ENCODE assay signal across 1 cellular context in genomic region chr7:106524690-106525059, GRCh38.
TF ChIP-seq lines count a peak whose summit lies in the region.

No MANE protein-coding gene starts in this region.

TF ChIP-seq in K562, 482 proteins besides CTCF, POLR2A, EP300 and RAD21 (continued from another document and continues in another):
- TF ChIP-seq RNF219 (CRISPR knock-in tag; IDR thresholded peaks at IDR 0.05) (no peak), GATAD2A (IDR thresholded peaks at IDR 0.05) (no peak), ZNF407 (IDR thresholded peaks at IDR 0.05; ENCODE audit: low read depth) (no peak), NR1H2 (CRISPR knock-in tag; IDR thresholded peaks at IDR 0.05) (no peak), SMARCC2 (IDR thresholded peaks at IDR 0.05; ENCODE audit: low read depth) (no peak), BCOR (IDR thresholded peaks at IDR 0.05) (no peak), BRF1 (IDR thresholded peaks at IDR 0.05; ENCODE audit: borderline replicate concordance, extremely low read depth, insufficient read length) (no peak), ZNF384 (IDR thresholded peaks at IDR 0.05; ENCODE audit: low read depth, low read length) (no peak), SRSF1 (IDR thresholded peaks at IDR 0.05; ENCODE audit: low read depth, low read length) (no peak), SMC3 (conservative IDR thresholded peaks at IDR 0.05; ENCODE audit: insufficient read depth, low read depth, low read length) (no peak), USF1 (CRISPR knock-in tag; IDR thresholded peaks at IDR 0.05) (no peak), MYBL2 (IDR thresholded peaks at IDR 0.05; ENCODE audit: low read depth) (0 out of 2 replicates have a peak, but pooled peaks have one; percentile 4), MYBL2 (CRISPR knock-in tag; IDR thresholded peaks at IDR 0.05; ENCODE audit: borderline replicate concordance) (no peak), NR2C2 (CRISPR knock-in tag; IDR thresholded peaks at IDR 0.05) (no peak), NR2C2 (tag; IDR thresholded peaks at IDR 0.05) (peak; percentile 47; the same call in 1 of the 2 replicates), TCFL5 (CRISPR knock-in tag; conservative IDR thresholded peaks at IDR 0.05) (no peak), ZNF232 (CRISPR knock-in tag; IDR thresholded peaks at IDR 0.05) (no peak), PML (IDR thresholded peaks at IDR 0.05; ENCODE audit: low read length) (no peak), CTBP1 (IDR thresholded peaks at IDR 0.05; ENCODE audit: borderline replicate concordance) (peak; percentile 49; the same call in 1 of the 2 replicates), ZNF639 (CRISPR knock-in tag; conservative IDR thresholded peaks at IDR 0.05 in 1 of 2, IDR thresholded peaks at IDR 0.05 in 1 of 2) (peak in 1 of 2 experiments; percentile 15; a peak in 1 of 4 replicates), CREM (IDR thresholded peaks at IDR 0.05; ENCODE audit: low read depth) (no peak), ZBTB26 (CRISPR knock-in tag; IDR thresholded peaks at IDR 0.05) (no peak), ZBTB49 (CRISPR knock-in tag; IDR thresholded peaks at IDR 0.05; ENCODE audit: borderline replicate concordance) (no peak), NFATC3 (IDR thresholded peaks at IDR 0.05) (no peak), HES1 (IDR thresholded peaks at IDR 0.05; ENCODE audit: low read depth) (no peak), STAT6 (CRISPR knock-in tag; IDR thresholded peaks at IDR 0.05) (no peak), MCM2 (IDR thresholded peaks at IDR 0.05; ENCODE audit: low read depth) (no peak), RERE (CRISPR knock-in tag; IDR thresholded peaks at IDR 0.05; ENCODE audit: borderline replicate concordance) (no peak), STAG1 (CRISPR knock-in tag; IDR thresholded peaks at IDR 0.05; ENCODE audit: borderline replicate concordance) (no peak)
